Comparison of ENCODE assay signal across 21 cellular contexts in the genomic region with DNA sequence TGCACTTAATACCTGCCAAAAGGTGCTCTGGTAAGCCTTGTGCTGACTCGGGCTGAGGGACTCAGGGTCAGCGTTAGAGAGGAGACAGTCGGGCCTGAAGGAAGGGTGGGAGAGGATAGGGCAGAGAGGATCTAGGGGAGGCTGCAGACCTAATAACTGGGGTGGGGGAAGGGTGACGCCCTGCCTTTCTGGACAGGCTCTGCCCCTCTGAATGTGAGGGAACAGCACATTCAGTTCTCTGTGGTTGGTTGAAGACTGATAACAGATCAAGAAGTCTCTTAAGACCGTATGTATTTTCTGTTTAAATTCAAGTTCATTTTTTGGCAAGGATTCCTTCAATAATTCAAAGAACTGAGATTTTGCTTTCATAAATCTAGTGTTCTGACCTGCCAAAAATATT. TPM values are rescaled to one million over a fixed set of nuclear protein-coding genes. Genes with fewer than 3 reads are reported as not detected.
DNase-seq lines count a peak whose midpoint lies in the region; ATAC-seq and TF ChIP-seq lines count a peak whose summit lies in the region.
"Had no signal": no experiment of that assay in that cellular context is flagged by ENCODE, and none has a peak within 500 bp of the region (broad histone marks: within the 10 kb centered on the region; RNA-seq: fewer than 3 reads in every experiment).

No MANE protein-coding gene starts in this region.

- H3K23ac ChIP-seq in trophoblast cell (ENCODE audit: low read length): no peak overlapping the region

- intact Hi-C loops in PC-3 (cut with micrococcal nuclease): loop anchor here (5.0 kb wide), 1 partner anchor 105 kb away; no protein-coding TSS in a partner anchor

- WGBS in trophoblast cell (ENCODE audit: extremely low coverage, insufficient coverage, insufficient read length): no CpG with 5 or more reads among the region's 5 CpGs

- H3K9ac ChIP-seq in PC-3 (ENCODE audit: low read length) (peak overlapping the region; percentile 21; the same call in 1 of the 2 replicates), trophoblast cell (ENCODE audit: low read length) (no peak overlapping the region)

- H3K4ac ChIP-seq in trophoblast cell (ENCODE audit: low read depth, low read length): no peak overlapping the region

- CTCF ChIA-PET in PC-3 (lab: Charles Lee): no interaction called here

- H4K8ac ChIP-seq in trophoblast cell (ENCODE audit: low read depth, low read length): no peak overlapping the region

- BruUV-seq in PC-3 (replicated peaks; lab: Mats Ljungman, UMichigan): no TSS peak

- no peaks in the 10 kb centered on the region for H3K27me3 ChIP-seq in BE2C
- H3K27me3 ChIP-seq in PC-3 (ENCODE audit: low read length): no peaks in the 10 kb centered on the region
- H3K27me3 ChIP-seq in trophoblast cell (ENCODE audit: insufficient read depth, low read length): no peaks in the 10 kb centered on the region
- H3K27me3 ChIP-seq in HAP-1 (ENCODE audit: low read depth): no peaks in the 10 kb centered on the region

- H3K79me1 ChIP-seq in trophoblast cell (ENCODE audit: low read length): peaks cover 10% of the 10 kb centered on the region

- peak overlapping the region; percentile 54 for H3K14ac ChIP-seq in trophoblast cell (ENCODE audit: low read length)

- H3K9me3 ChIP-seq in BE2C: no peaks in the 10 kb centered on the region
- no peaks in the 10 kb centered on the region for H3K9me3 ChIP-seq in PC-3 (ENCODE audit: low read length)
- no peaks in the 10 kb centered on the region for H3K9me3 ChIP-seq in trophoblast cell (ENCODE audit: insufficient read depth, low read depth, low read length)
- no peaks in the 10 kb centered on the region for H3K9me3 ChIP-seq in HAP-1

- H3K36me3 ChIP-seq in BE2C (no peaks in the 10 kb centered on the region), PC-3 (ENCODE audit: low read depth, low read length) (no peaks in the 10 kb centered on the region), trophoblast cell (ENCODE audit: control insufficient read depth in 1 of 2, insufficient read depth in 2 of 2, low read length in 2 of 2) (no peaks in the 10 kb centered on the region), HAP-1 (replicated peaks) (no peaks in the 10 kb centered on the region)

- peak overlapping the region; percentile 77 for H4K91ac ChIP-seq in trophoblast cell (ENCODE audit: low read depth, low read length)

- H2AFZ ChIP-seq in PC-3 (ENCODE audit: low read length) (no peak overlapping the region), trophoblast cell (ENCODE audit: insufficient read depth, low read length, poor library complexity) (peak overlapping the region; percentile 56)

- ATAC-seq in PC-3 (no peak), GM21576 (IDR thresholded peaks at IDR 0.05; ENCODE audit: unreplicated experiment) (no peak)

- peak overlapping the region; percentile 25 for H3K18ac ChIP-seq in trophoblast cell (ENCODE audit: low read length)

- no peak overlapping the region for H4K12ac ChIP-seq in trophoblast cell (ENCODE audit: low read depth, low read length)

- H4K20me1 ChIP-seq in PC-3 (ENCODE audit: low read length): no peaks in the 10 kb centered on the region

- peaks cover 6% of the 10 kb centered on the region for H3F3A ChIP-seq in PC-3 (ENCODE audit: low read length, unreplicated experiment)

- peaks cover 13% of the 10 kb centered on the region for H3K4me1 ChIP-seq in BE2C
- H3K4me1 ChIP-seq in PC-3 (ENCODE audit: insufficient read depth, low read length): peaks cover 37% of the 10 kb centered on the region
- peaks cover 20 to 23% of the 10 kb centered on the region in 2 experiments for H3K4me1 ChIP-seq in trophoblast cell (ENCODE audit: control insufficient read depth in 1 of 2, insufficient read depth in 2 of 2, low read length in 2 of 2)
- H3K4me1 ChIP-seq in HAP-1: no peaks in the 10 kb centered on the region

- H3K4me3 ChIP-seq in BE2C (ENCODE audit: low read depth, low read length): no peak overlapping the region
- H3K4me3 ChIP-seq in PC-3 (ENCODE audit: low read length): no peak overlapping the region
- no peak overlapping the region for H3K4me3 ChIP-seq in trophoblast cell (ENCODE audit: low read depth, low read length)
- H3K4me3 ChIP-seq in HAP-1: no peak overlapping the region

- H3K4me2 ChIP-seq in PC-3 (ENCODE audit: low read length) (peak overlapping the region; percentile 70), trophoblast cell (ENCODE audit: low read length) (no peak overlapping the region)

- H2BK5ac ChIP-seq in trophoblast cell (ENCODE audit: low read depth, low read length, poor library complexity): peak overlapping the region; percentile 54

- DNase-seq in BE2C (peak; percentile 8), PC-3 (no peak), ecto neural progenitor cell (ENCODE audit: low spot score) (peak; percentile 21), trophoblast cell (no peak), glomerular visceral epithelial cell (ENCODE audit: extremely low spot score) (no peak), HAP-1 (ENCODE audit: low spot score in 2 of 2) (no peak), amygdala (lab: John Stamatoyannopoulos, UW) (no peak)
- DNase-seq: 8988T; Calu3; CD8-positive, alpha-beta memory T cell; NCI-H1417; NCI-H187; NCI-H446; NCI-H526; Right ventricle myocardium superior had no signal

- H3K27ac ChIP-seq in PC-3 (ENCODE audit: low read length): peak overlapping the region; percentile 85
- H3K27ac ChIP-seq in trophoblast cell (ENCODE audit: low read depth, low read length): peak overlapping the region; percentile 35
- H3K27ac ChIP-seq: C4-2B had no signal

- peak overlapping the region; percentile 69 for H2AK5ac ChIP-seq in trophoblast cell (ENCODE audit: low read length)

- H3K79me2 ChIP-seq in PC-3 (ENCODE audit: low read length): no peaks in the 10 kb centered on the region
- H3K79me2 ChIP-seq in trophoblast cell (ENCODE audit: control insufficient read depth, insufficient read depth, low read length, poor library complexity): no peaks in the 10 kb centered on the region

- H2BK120ac ChIP-seq in trophoblast cell (ENCODE audit: insufficient read depth, low read length, poor library complexity): peak overlapping the region; percentile 52

- TF ChIP-seq CTCF in BE2C (IDR thresholded peaks at IDR 0.05; ENCODE audit: low read depth, low read length) (no peak), PC-3 (conservative IDR thresholded peaks at IDR 0.05; ENCODE audit: low read depth, low read length) (no peak)

- peak overlapping the region; percentile 94 for H2BK12ac ChIP-seq in trophoblast cell (ENCODE audit: low read length)

- no peaks in the 10 kb centered on the region for H3K9me2 ChIP-seq in PC-3 (replicated peaks; ENCODE audit: low read length)

- POLR2A ChIA-PET in PC-3 (lab: Charles Lee; ENCODE audit: unreplicated experiment): no interaction called here

- in situ Hi-C loops in HAP-1 (cut with MboI; ENCODE audit: low sequenced_read_pairs): no loop called here

RNA-seq across cellular contexts. Expression of a gene that starts 56.2 kb away (rescaled TPM):
- 2.2 TPM for polyA plus RNA-seq in BE2C (2012; ENCODE audit: insufficient read depth, insufficient read length, low read depth)
- total RNA-seq in PC-3 (2014; rRNA removed): not detected in 2 replicates
- polyA plus RNA-seq in trophoblast cell (2013): 0.90 and 1.5 TPM in 2 replicates
- total RNA-seq: Calu3; CD8-positive, alpha-beta memory T cell; G401; MCF 10A; OCI-LY7; RPMI7951 had no signal
- polyA plus RNA-seq: CD8-positive, alpha-beta memory T cell had no signal

Comparison
In these comparisons a context has a peak if more than half of its experiments do, and no peak if none do; other contexts are left out.
1. DNase-seq: peak in BE2C (single experiment) and ecto neural progenitor cell (single experiment); none in PC-3 (single experiment), trophoblast cell (0 of 2), glomerular visceral epithelial cell (single experiment), HAP-1 (0 of 2) and amygdala (0 of 56).